In the genomic region with DNA sequence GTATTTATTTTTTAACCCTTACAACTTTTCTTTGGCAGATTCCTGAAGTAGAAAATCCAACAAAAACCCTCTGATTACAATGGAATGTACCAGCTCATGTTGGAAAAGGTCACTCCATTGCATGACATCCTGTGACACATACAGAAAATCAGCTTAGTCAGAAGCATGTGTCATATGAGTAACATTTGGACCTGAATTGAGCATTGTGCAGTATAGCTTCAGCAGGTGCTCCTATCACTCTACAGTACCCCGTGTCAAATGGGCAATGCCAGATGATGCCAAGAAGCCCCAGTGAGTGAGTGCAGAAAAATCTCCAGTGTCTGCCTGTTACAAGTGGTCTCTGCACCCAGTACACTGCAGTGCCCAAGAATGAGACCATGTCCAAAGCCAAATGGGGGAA, we compare ENCODE assay signal across 1 cellular context.
TF ChIP-seq lines count a peak whose summit lies in the region.

No MANE protein-coding gene starts in this region.

TF ChIP-seq in GM12878, 131 proteins besides CTCF, POLR2A, EP300 and RAD21:
- TF ChIP-seq ZNF217 (IDR thresholded peaks at IDR 0.05): no peak
- TF ChIP-seq JUNB (IDR thresholded peaks at IDR 0.05): peak; percentile 14; the same call in 1 of the 2 replicates
- TF ChIP-seq, protein P1, sequence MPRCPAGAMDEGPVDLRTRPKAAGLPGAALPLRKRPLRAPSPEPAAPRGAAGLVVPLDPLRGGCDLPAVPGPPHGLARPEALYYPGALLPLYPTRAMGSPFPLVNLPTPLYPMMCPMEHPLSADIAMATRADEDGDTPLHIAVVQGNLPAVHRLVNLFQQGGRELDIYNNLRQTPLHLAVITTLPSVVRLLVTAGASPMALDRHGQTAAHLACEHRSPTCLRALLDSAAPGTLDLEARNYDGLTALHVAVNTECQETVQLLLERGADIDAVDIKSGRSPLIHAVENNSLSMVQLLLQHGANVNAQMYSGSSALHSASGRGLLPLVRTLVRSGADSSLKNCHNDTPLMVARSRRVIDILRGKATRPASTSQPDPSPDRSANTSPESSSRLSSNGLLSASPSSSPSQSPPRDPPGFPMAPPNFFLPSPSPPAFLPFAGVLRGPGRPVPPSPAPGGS (IDR thresholded peaks at IDR 0.05; ENCODE audit: borderline replicate concordance, insufficient read depth, low read depth, low read length, poor library complexity, severe bottlenecking): peak; percentile 29
